Comparison of ENCODE assay signal across 8 cellular contexts in genomic region chr1:5994713-5995621, GRCh38. TPM values are rescaled to one million over a fixed set of nuclear protein-coding genes. Genes with fewer than 3 reads are reported as not detected.
DNase-seq lines count a peak whose midpoint lies in the region; ATAC-seq and TF ChIP-seq lines count a peak whose summit lies in the region.

No MANE protein-coding gene starts in this region.

- H3K27ac ChIP-seq in psoas muscle (no peak overlapping the region), tibial nerve (no peak overlapping the region)

- peaks cover 6% of the 10 kb centered on the region for H3K36me3 Mint-ChIP-seq in T-helper 2 cell treated with Interferon-gamma antibody and Interleukin-4, amounts not matched to agents 5 μg/mL and 100 μg/mL, for 36 hours (ENCODE audit: low read depth)

- H3K9me3 Mint-ChIP-seq in T-helper 2 cell treated with Interferon-gamma antibody and Interleukin-4, amounts not matched to agents 5 μg/mL and 100 μg/mL, for 36 hours, result no peaks in the 10 kb centered on the region

- H3K4me3 ChIP-seq in astrocyte of the cerebellum (ENCODE audit: low read depth, low read length) (no peak overlapping the region), psoas muscle (no peak overlapping the region), tibial nerve (peak overlapping the region in 1 of 4 donors; percentile 18)

- 79 to 84% (median 80%) methylated on average over 29 of the region's 29 CpGs for WGBS in psoas muscle, 3 donors
- WGBS in tibial nerve, 2 donors, result 78 to 84% methylated on average over 26 to 29 of the region's 29 CpGs

- no peak for TF ChIP-seq EP300 in tibial nerve (IDR thresholded peaks at IDR 0.05)

- peaks cover 5% of the 10 kb centered on the region for H3K4me1 ChIP-seq in psoas muscle
- peaks cover 0 to 32% (median 20%) of the 10 kb centered on the region in 4 donors for H3K4me1 ChIP-seq in tibial nerve

- in situ Hi-C loops in G401 (cut with HindIII; ENCODE audit: low sequenced_read_pairs), result no loop called here
- in situ Hi-C loops in astrocyte of the cerebellum (cut with HindIII; ENCODE audit: low sequenced_read_pairs), result no loop called here

- peak overlapping the region; percentile 98 for H3K4me3 Mint-ChIP-seq in T-helper 2 cell treated with Interferon-gamma antibody and Interleukin-4, amounts not matched to agents 5 μg/mL and 100 μg/mL, for 36 hours

- ATAC-seq in psoas muscle (no peak), HG02642 (IDR thresholded peaks at IDR 0.05; ENCODE audit: poor library complexity, unreplicated experiment) (no peak)

- TF ChIP-seq CTCF in astrocyte of the cerebellum (IDR thresholded peaks at IDR 0.05; ENCODE audit: low read depth, low read length, missing control alignments), result peak; percentile 8
- TF ChIP-seq CTCF in psoas muscle (IDR thresholded peaks at IDR 0.05), result no peak
- TF ChIP-seq CTCF in tibial nerve (IDR thresholded peaks at IDR 0.05), result no peak

- H3K27ac Mint-ChIP-seq in T-helper 2 cell treated with Interferon-gamma antibody and Interleukin-4, amounts not matched to agents 5 μg/mL and 100 μg/mL, for 36 hours, result peak overlapping the region; percentile 96

- H3K36me3 ChIP-seq in psoas muscle (ENCODE audit: insufficient read depth in 1 of 2, low read depth in 1 of 2) (no peaks in the 10 kb centered on the region), tibial nerve (peaks cover 0 to 6% (median 0%) of the 10 kb centered on the region in 3 donors)

- no peaks in the 10 kb centered on the region for H3K9me3 ChIP-seq in psoas muscle
- no peaks in the 10 kb centered on the region for H3K9me3 ChIP-seq in tibial nerve

- no peaks in the 10 kb centered on the region for H3K27me3 Mint-ChIP-seq in T-helper 2 cell treated with Interferon-gamma antibody and Interleukin-4, amounts not matched to agents 5 μg/mL and 100 μg/mL, for 36 hours (ENCODE audit: low read depth)

- DNase-seq in G401 (ENCODE audit: low spot score) (peak; percentile 62), astrocyte of the cerebellum (ENCODE audit: low read depth) (no peak), psoas muscle (peak; percentile 3 to 50), cortex of kidney (lab: John Stamatoyannopoulos, UW) (no peak), tibial nerve (ENCODE audit: low spot score in 2 of 2) (no peak), NCI-H146 (lab: John Stamatoyannopoulos, UW) (no peak)
- DNase-seq in T-helper 2 cell treated with Interferon-gamma antibody and Interleukin-4, amounts not matched to agents 5 μg/mL and 100 μg/mL, for 36 hours (ENCODE audit: low spot score), result peak; percentile 43

- TF ChIP-seq POLR2A in tibial nerve (IDR thresholded peaks at IDR 0.05), result no peak

- peaks cover 0 to 23% (median 4%) of the 10 kb centered on the region in 3 donors for H3K27me3 ChIP-seq in psoas muscle (ENCODE audit: insufficient read depth in 3 of 3, low read length in 2 of 3)
- H3K27me3 ChIP-seq in tibial nerve, result no peaks in the 10 kb centered on the region

- H3K4me1 Mint-ChIP-seq in T-helper 2 cell treated with Interferon-gamma antibody and Interleukin-4, amounts not matched to agents 5 μg/mL and 100 μg/mL, for 36 hours (ENCODE audit: low read depth), result peaks cover 18% of the 10 kb centered on the region

- intact Hi-C loops in psoas muscle (cut with DNase I), result no loop called here

RNA-seq across cellular contexts. Expression of gene NPHP4, which starts 2.7 kb away (rescaled TPM):
- 7.6 and 9.8 TPM in 2 replicates for total RNA-seq in G401 (2014; rRNA removed; shearing (Covaris generic))
- 1 to 10 TPM; 1.6 to 2.8 (median 1.9) TPM for total RNA-seq in psoas muscle
- 1 to 10 TPM; 1.3 to 2.1 (median 1.5) TPM for polyA plus RNA-seq in psoas muscle
- 10 to 100 TPM; 14.7 to 34.5 (median 28.0) TPM for total RNA-seq in tibial nerve

RNA-seq across cellular contexts. Expression of gene KCNAB2, which starts 50.7 kb away (rescaled TPM):
- 0.71 and 1.8 TPM in 2 replicates for total RNA-seq in G401 (2014; rRNA removed; shearing (Covaris generic))
- total RNA-seq in psoas muscle (1 to 10 TPM; 2.1 to 8.8 (median 3.6) TPM), tibial nerve (10 to 100 TPM in 2 of 4 donors, 1 to 10 TPM in 2; 7.0 to 21.4 (median 13.8) TPM)
- 1 to 10 TPM in 2 of 3 donors, under 1 TPM in 1; 0.86 to 1.7 (median 1.6) TPM for polyA plus RNA-seq in psoas muscle

Comparison
In these comparisons a context has a peak if more than half of its experiments do, and no peak if none do; other contexts are left out.
1. DNase-seq: peak in G401 (single experiment), T-helper 2 cell treated with Interferon-gamma antibody and Interleukin-4, amounts not matched to agents 5 μg/mL and 100 μg/mL, for 36 hours (single experiment) and psoas muscle (2 of 2); none in astrocyte of the cerebellum (single experiment), cortex of kidney (single experiment), tibial nerve (0 of 2) and NCI-H146 (single experiment).